ENCODE assay signal across 4 cellular contexts in the genomic region with DNA sequence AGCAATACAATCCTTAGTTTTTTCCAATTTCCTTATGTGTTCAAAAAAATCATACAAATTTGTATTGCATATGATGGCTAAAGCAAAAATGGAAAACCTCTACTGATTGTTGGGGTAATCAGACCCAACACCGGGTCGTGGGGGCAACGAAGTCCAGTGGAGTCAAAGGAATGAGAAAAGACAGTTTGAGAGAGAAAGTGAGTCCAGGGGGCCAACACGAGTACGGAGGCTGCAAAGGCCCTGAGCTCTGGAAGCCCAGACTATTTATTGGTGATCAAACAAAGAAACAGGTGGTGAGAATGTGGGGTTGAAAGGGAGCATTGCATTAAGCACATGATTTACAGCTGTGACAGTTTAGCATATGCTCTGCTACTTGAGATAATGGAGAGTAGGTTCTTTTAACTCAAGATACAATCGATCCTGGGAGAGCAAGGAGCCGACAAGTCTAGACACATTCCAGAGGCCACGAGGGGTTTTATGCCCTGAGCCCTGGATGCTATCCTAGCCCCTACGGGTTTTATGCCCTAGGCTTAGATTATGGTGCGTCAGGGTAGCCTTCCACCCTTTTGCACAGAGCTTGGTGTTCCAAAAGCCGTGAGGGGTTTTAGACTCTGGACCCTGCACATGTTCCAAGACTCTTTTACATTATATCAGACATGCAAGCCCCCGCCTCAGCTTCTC. TPM values are rescaled to one million over a fixed set of nuclear protein-coding genes. Genes with fewer than 3 reads are reported as not detected.
"Had no signal": no experiment of that assay in that cellular context is flagged by ENCODE, and none has a peak within 500 bp of the region (broad histone marks: within the 10 kb centered on the region; RNA-seq: fewer than 3 reads in every experiment).

No MANE protein-coding gene starts in this region.

RNA-seq across cellular contexts. Expression of gene IL26, which starts 16.4 kb away (rescaled TPM):
- polyA plus RNA-seq: hepatocyte, keratinocyte, right cardiac atrium had no signal

RNA-seq across cellular contexts. Expression of gene IL22, which starts 44.2 kb away (rescaled TPM):
- polyA plus RNA-seq: hepatocyte; keratinocyte; naive thymus-derived CD8-positive, alpha-beta T cell; right cardiac atrium had no signal

RNA-seq across cellular contexts. Expression of gene IFNG, which starts 49.6 kb away (rescaled TPM):
- polyA plus RNA-seq: hepatocyte, keratinocyte, right cardiac atrium had no signal
